In the genomic region with DNA sequence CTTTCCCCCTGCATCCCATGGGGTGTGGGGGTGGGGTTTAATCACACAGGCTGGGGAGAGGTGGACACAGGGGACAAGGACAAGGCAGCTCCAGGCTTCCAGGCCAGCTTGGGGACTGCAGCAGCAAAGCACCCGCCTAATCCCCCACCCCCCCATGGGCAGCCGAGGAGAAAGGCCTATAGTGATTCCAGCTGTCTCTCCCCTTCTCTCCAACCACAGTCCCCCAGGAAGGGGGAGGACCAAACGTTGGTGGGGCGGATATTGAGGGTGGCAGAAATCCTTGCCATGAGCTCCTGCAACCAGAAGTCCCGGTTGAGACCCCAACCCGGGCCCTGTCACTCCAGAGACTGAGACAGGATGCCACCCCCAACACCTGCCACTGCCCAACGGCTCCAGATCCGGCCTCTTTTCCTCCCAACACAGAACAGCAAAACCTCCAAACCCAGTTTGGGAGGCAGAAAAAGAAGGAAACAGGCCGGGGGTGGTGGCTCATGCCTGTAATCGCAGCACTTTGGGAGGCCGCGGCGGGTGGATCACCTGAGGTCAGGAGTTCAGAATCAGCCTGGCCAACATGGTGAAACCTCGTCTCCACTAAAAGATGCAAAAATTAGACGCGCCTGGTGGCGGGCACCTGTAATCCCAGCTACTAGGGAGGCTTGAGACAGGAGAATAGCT, we compare ENCODE assay signal across 7 cellular contexts. TPM values are rescaled to one million over a fixed set of nuclear protein-coding genes. Genes with fewer than 3 reads are reported as not detected.
DNase-seq lines count a peak whose midpoint lies in the region; ATAC-seq and TF ChIP-seq lines count a peak whose summit lies in the region.

No MANE protein-coding gene starts in this region.

- H3K9ac ChIP-seq in HUES6 (ENCODE audit: low read length), result peak overlapping the region; percentile 95

- POLR2A ChIA-PET in activated CD8-positive, alpha-beta T cell treated with anti-CD3 and anti-CD28 coated beads for 36 hours (lab: Charles Lee), result no interaction called here

- peak overlapping the region; percentile 62 for H3K4me3 Mint-ChIP-seq in stimulated activated effector memory CD8-positive, alpha-beta T cell treated with anti-CD3 and anti-CD28 coated beads, Interleukin-12 subunit alpha, Interleukin-12 subunit beta, amount 100 ng/mL, for 72 hours
- H3K4me3 Mint-ChIP-seq in activated CD8-positive, alpha-beta T cell treated with anti-CD3 and anti-CD28 coated beads for 36 hours, result no peak overlapping the region

- DNase-seq in body of pancreas (no peak), kidney tubule cell (ENCODE audit: low spot score) (peak; percentile 30), T-helper 1 cell (no peak)
- no peak for DNase-seq in stimulated activated effector memory CD8-positive, alpha-beta T cell treated with anti-CD3 and anti-CD28 coated beads, Interleukin-12 subunit alpha, Interleukin-12 subunit beta, amount 100 ng/mL, for 72 hours (ENCODE audit: low spot score in 2 of 2)
- no peak for DNase-seq in activated CD8-positive, alpha-beta T cell treated with anti-CD3 and anti-CD28 coated beads for 36 hours

- H3K9me3 Mint-ChIP-seq in stimulated activated effector memory CD8-positive, alpha-beta T cell treated with anti-CD3 and anti-CD28 coated beads, Interleukin-12 subunit alpha, Interleukin-12 subunit beta, amount 100 ng/mL, for 72 hours, result no peaks in the 10 kb centered on the region
- H3K9me3 Mint-ChIP-seq in activated CD8-positive, alpha-beta T cell treated with anti-CD3 and anti-CD28 coated beads for 36 hours, result no peaks in the 10 kb centered on the region

- H3K4me3 ChIP-seq in HUES6 (ENCODE audit: low read depth, low read length), result peak overlapping the region; percentile 93
- H3K4me3 ChIP-seq in body of pancreas, result peak overlapping the region in 1 of 2 donors; percentile 15

- ATAC-seq in body of pancreas (no peak), GM21528 (IDR thresholded peaks at IDR 0.05; ENCODE audit: low FRiP score, unreplicated experiment) (no peak)
- no peak for ATAC-seq in stimulated activated effector memory CD8-positive, alpha-beta T cell treated with anti-CD3 and anti-CD28 coated beads, Interleukin-12 subunit alpha, Interleukin-12 subunit beta, amount 100 ng/mL, for 72 hours
- ATAC-seq in activated CD8-positive, alpha-beta T cell treated with anti-CD3 and anti-CD28 coated beads for 36 hours, result no peak

- H3K4me1 Mint-ChIP-seq in stimulated activated effector memory CD8-positive, alpha-beta T cell treated with anti-CD3 and anti-CD28 coated beads, Interleukin-12 subunit alpha, Interleukin-12 subunit beta, amount 100 ng/mL, for 72 hours, result peaks cover 21% of the 10 kb centered on the region
- peaks cover 23% of the 10 kb centered on the region for H3K4me1 Mint-ChIP-seq in activated CD8-positive, alpha-beta T cell treated with anti-CD3 and anti-CD28 coated beads for 36 hours (ENCODE audit: low read depth)

- CTCF ChIA-PET in activated CD8-positive, alpha-beta T cell treated with anti-CD3 and anti-CD28 coated beads for 36 hours (lab: Charles Lee), result interaction anchor here (1.6 kb wide), 1 partner anchor 72 kb away, joined by 6 read pairs; no protein-coding TSS in a partner anchor

- TF ChIP-seq CTCF in body of pancreas (IDR thresholded peaks at IDR 0.05), result no peak
- no peak for TF ChIP-seq CTCF in activated CD8-positive, alpha-beta T cell treated with anti-CD3 and anti-CD28 coated beads for 36 hours (IDR thresholded peaks at IDR 0.05)

- H3K27ac ChIP-seq in HUES6 (ENCODE audit: low read depth, low read length) (no peak overlapping the region), body of pancreas (peak overlapping the region; percentile 91 to 94 (median 92))

- H3K4me1 ChIP-seq in HUES6 (ENCODE audit: control insufficient read depth, insufficient read depth, low read length) (peaks cover 51% of the 10 kb centered on the region), body of pancreas (peaks cover 57% of the 10 kb centered on the region)

- H3K36me3 ChIP-seq in HUES6 (ENCODE audit: control insufficient read depth, insufficient read depth, low read length) (peaks cover 31% of the 10 kb centered on the region), body of pancreas (replicated peaks in 1 of 2; ENCODE audit: insufficient read depth in 1 of 2, low read depth in 2 of 2) (no peaks in the 10 kb centered on the region)

- no peak overlapping the region for H3K27ac Mint-ChIP-seq in stimulated activated effector memory CD8-positive, alpha-beta T cell treated with anti-CD3 and anti-CD28 coated beads, Interleukin-12 subunit alpha, Interleukin-12 subunit beta, amount 100 ng/mL, for 72 hours
- H3K27ac Mint-ChIP-seq in activated CD8-positive, alpha-beta T cell treated with anti-CD3 and anti-CD28 coated beads for 36 hours, result no peak overlapping the region

- no peaks in the 10 kb centered on the region for H3K36me3 Mint-ChIP-seq in stimulated activated effector memory CD8-positive, alpha-beta T cell treated with anti-CD3 and anti-CD28 coated beads, Interleukin-12 subunit alpha, Interleukin-12 subunit beta, amount 100 ng/mL, for 72 hours
- no peaks in the 10 kb centered on the region for H3K36me3 Mint-ChIP-seq in activated CD8-positive, alpha-beta T cell treated with anti-CD3 and anti-CD28 coated beads for 36 hours (ENCODE audit: low read depth)

- H3K27me3 ChIP-seq in HUES6 (ENCODE audit: control insufficient read depth, insufficient read depth, low read length) (peaks cover 3% of the 10 kb centered on the region; the same call in 1 of the 2 replicates), body of pancreas (no peaks in the 10 kb centered on the region)

- intact Hi-C loops in body of pancreas (cut with DNase I), result no loop called here
- intact Hi-C loops in activated CD8-positive, alpha-beta T cell treated with anti-CD3 and anti-CD28 coated beads for 36 hours (cut with micrococcal nuclease), result no loop called here

- H3K27me3 Mint-ChIP-seq in activated CD8-positive, alpha-beta T cell treated with anti-CD3 and anti-CD28 coated beads for 36 hours, result peaks cover 23% of the 10 kb centered on the region

- 22 to 27% methylated on average over 14 to 17 of the region's 17 CpGs for WGBS in body of pancreas, 2 donors

- no peak for TF ChIP-seq POLR2A in body of pancreas (IDR thresholded peaks at IDR 0.05)

- H3K9me3 ChIP-seq in HUES6 (ENCODE audit: control insufficient read depth, insufficient read depth, low read depth, low read length) (no peaks in the 10 kb centered on the region), body of pancreas (no peaks in the 10 kb centered on the region)

RNA-seq across cellular contexts. Expression of a gene that starts 1.7 kb away (rescaled TPM):
- 10 to 100 TPM; 19.5 to 26.7 TPM for total RNA-seq in body of pancreas
- not detected for total RNA-seq in activated CD8-positive, alpha-beta T cell treated with anti-CD3 and anti-CD28 coated beads for 36 hours

RNA-seq across cellular contexts. Expression of a gene that starts 58.3 kb away (rescaled TPM):
- 10 to 100 TPM; 15.3 to 31.3 TPM for total RNA-seq in body of pancreas
- 1 to 10 TPM; 5.7 to 7.4 TPM for total RNA-seq in activated CD8-positive, alpha-beta T cell treated with anti-CD3 and anti-CD28 coated beads for 36 hours

Comparison
In these comparisons a context has a peak if more than half of its experiments do, and no peak if none do; other contexts are left out.
1. RNA of a gene that starts 1.7 kb away (total RNA-seq): 19.5 to 26.7 TPM in body of pancreas; not detected in activated CD8-positive, alpha-beta T cell treated with anti-CD3 and anti-CD28 coated beads for 36 hours; every median in the first group is over 10 times any median in the second.